8 cellular contexts compared by ENCODE assay signal in genomic region chr14:55026793-55027560, GRCh38. TPM values are rescaled to one million over a fixed set of nuclear protein-coding genes. Genes with fewer than 3 reads are reported as not detected.
DNase-seq lines count a peak whose midpoint lies in the region; ATAC-seq, FAIRE-seq and TF ChIP-seq lines count a peak whose summit lies in the region.

SOCS4 (plus strand) TSS chr14:55027236; CDS start chr14:55043042, 15,806 bp downstream.
WDHD1 (minus strand) TSS chr14:55027099; CDS start chr14:55026787, 312 bp downstream.

- no peaks in the 10 kb centered on the region for H3K9me3 ChIP-seq in BLaER1

- H3K4me3 Mint-ChIP-seq in chondrocyte (ENCODE audit: unreplicated experiment), result peak within 1 kb of the TSS; percentile 92

- no peaks in the 10 kb centered on the region for H3K27me3 Mint-ChIP-seq in chondrocyte (ENCODE audit: low read depth)

- H4K20me1 ChIP-seq in BLaER1, result peaks cover 39% of the 10 kb centered on the region

- peak; percentile 82 for DNase-seq in GM19239 (ENCODE audit: insufficient read length, low spot score)
- DNase-seq in NCI-H510A treated with DMSO at 0.1 percent for 48 hours (lab: John Stamatoyannopoulos, UW), result peak; percentile 94
- DNase-seq in activated CD4-positive, alpha-beta T cell treated with anti-CD3 and anti-CD28 coated beads for 24 hours (ENCODE audit: low read depth in 2 of 2), result peak; percentile 95 to 97
- peak; percentile 97 for DNase-seq in chondrocyte (ENCODE audit: low spot score)
- peak; percentile 80 for DNase-seq in kidney epithelial cell (ENCODE audit: low read depth)
- DNase-seq in stimulated activated CD4-positive, alpha-beta T cell treated with anti-CD3 and anti-CD28 coated beads, Interleukin-15, amount 100 ng/mL, for 24 hours, result peak; percentile 98

- H3K4me1 Mint-ChIP-seq in chondrocyte (ENCODE audit: low read depth), result peaks cover 51% of the 10 kb centered on the region

- H3K4me3 ChIP-seq in BLaER1 (peak within 1 kb of the TSS; percentile 80), kidney epithelial cell (ENCODE audit: low read depth, low read length) (peak within 1 kb of the TSS; percentile 96)

- peak; percentile 38 for TF ChIP-seq CTCF in chondrocyte (IDR thresholded peaks at IDR 0.05)
- no peak for TF ChIP-seq CTCF in kidney epithelial cell (IDR thresholded peaks at IDR 0.05; ENCODE audit: insufficient read depth, low read length, poor library complexity, severe bottlenecking)

- H3K27me3 ChIP-seq in BLaER1 (no peaks in the 10 kb centered on the region), kidney epithelial cell (ENCODE audit: control insufficient read depth, insufficient read depth, low read length) (no peaks in the 10 kb centered on the region)

- H3K36me3 Mint-ChIP-seq in chondrocyte (ENCODE audit: low read depth), result no peaks in the 10 kb centered on the region

- peak within 1 kb of the TSS; percentile 91 for H3K27ac ChIP-seq in BLaER1

- no peaks in the 10 kb centered on the region for H3K9me3 Mint-ChIP-seq in chondrocyte (ENCODE audit: low read depth)

- peaks cover 48% of the 10 kb centered on the region for H3K4me1 ChIP-seq in BLaER1

- peak within 1 kb of the TSS; percentile 91 for H3K4me2 ChIP-seq in BLaER1

- peak within 1 kb of the TSS; percentile 95 for H3K27ac Mint-ChIP-seq in chondrocyte (ENCODE audit: unreplicated experiment)

- H3K36me3 ChIP-seq in BLaER1 (peaks cover 20% of the 10 kb centered on the region), kidney epithelial cell (ENCODE audit: control insufficient read depth, insufficient read depth, low read length) (no peaks in the 10 kb centered on the region)

- peak; percentile 89 for ATAC-seq in HG03442 (IDR thresholded peaks at IDR 0.05; ENCODE audit: unreplicated experiment)

- peak; percentile 97 for FAIRE-seq in GM19239 (lab: Jason Lieb, UNC)

- H3K9ac ChIP-seq in BLaER1, result peak within 1 kb of the TSS; percentile 87

RNA-seq across cellular contexts. Expression of gene SOCS4, which starts in this region (rescaled TPM):
- total RNA-seq in chondrocyte, result 23.6 to 29.0 TPM (median 25.0 TPM) in 3 replicates
- 18.6 and 18.7 TPM in 2 replicates for total RNA-seq in kidney epithelial cell

RNA-seq across cellular contexts. Expression of gene WDHD1, which starts in this region (rescaled TPM):
- total RNA-seq in chondrocyte (7.1 to 15.0 TPM (median 7.6 TPM) in 3 replicates), kidney epithelial cell (7.6 and 8.0 TPM in 2 replicates)

Comparison
In these comparisons a context has a peak if more than half of its experiments do, and no peak if none do; other contexts are left out.
1. Peak in every context shown above with its lines: DNase-seq, ATAC-seq, H3K4me3 ChIP-seq and H3K27ac ChIP-seq.